8 cellular contexts compared by ENCODE assay signal in genomic region chr2:231394201-231395141, GRCh38. TPM values are rescaled to one million over a fixed set of nuclear protein-coding genes. Genes with fewer than 3 reads are reported as not detected.
DNase-seq lines count a peak whose midpoint lies in the region; ATAC-seq and TF ChIP-seq lines count a peak whose summit lies in the region.

No MANE protein-coding gene starts in this region.

- no peak overlapping the region for H3K27ac Mint-ChIP-seq in chondrocyte (ENCODE audit: unreplicated experiment)
- peak overlapping the region; percentile 98 for H3K27ac Mint-ChIP-seq in stimulated activated effector memory CD8-positive, alpha-beta T cell treated with anti-CD3 and anti-CD28 coated beads, Interleukin-12 subunit alpha, Interleukin-12 subunit beta, amount 100 ng/mL, for 72 hours

- ATAC-seq in GM21360 (IDR thresholded peaks at IDR 0.05; ENCODE audit: unreplicated experiment) (peak; percentile 50), HG03521 (IDR thresholded peaks at IDR 0.05; ENCODE audit: unreplicated experiment) (peak; percentile 43)
- no peak for ATAC-seq in stimulated activated effector memory CD8-positive, alpha-beta T cell treated with anti-CD3 and anti-CD28 coated beads, Interleukin-12 subunit alpha, Interleukin-12 subunit beta, amount 100 ng/mL, for 72 hours

- no peaks in the 10 kb centered on the region for H3K27me3 Mint-ChIP-seq in chondrocyte (ENCODE audit: low read depth)

- peak overlapping the region; percentile 65 for H3K4me3 Mint-ChIP-seq in chondrocyte (ENCODE audit: unreplicated experiment)
- H3K4me3 Mint-ChIP-seq in stimulated activated effector memory CD8-positive, alpha-beta T cell treated with anti-CD3 and anti-CD28 coated beads, Interleukin-12 subunit alpha, Interleukin-12 subunit beta, amount 100 ng/mL, for 72 hours, result peak overlapping the region; percentile 76

- H3K9me3 Mint-ChIP-seq in chondrocyte (ENCODE audit: low read depth), result no peaks in the 10 kb centered on the region
- no peaks in the 10 kb centered on the region for H3K9me3 Mint-ChIP-seq in stimulated activated effector memory CD8-positive, alpha-beta T cell treated with anti-CD3 and anti-CD28 coated beads, Interleukin-12 subunit alpha, Interleukin-12 subunit beta, amount 100 ng/mL, for 72 hours

- peaks cover 2% of the 10 kb centered on the region for H3K36me3 Mint-ChIP-seq in chondrocyte (ENCODE audit: low read depth)
- H3K36me3 Mint-ChIP-seq in stimulated activated effector memory CD8-positive, alpha-beta T cell treated with anti-CD3 and anti-CD28 coated beads, Interleukin-12 subunit alpha, Interleukin-12 subunit beta, amount 100 ng/mL, for 72 hours, result no peaks in the 10 kb centered on the region

- DNase-seq in chondrocyte (ENCODE audit: low spot score), result no peak
- no peak for DNase-seq in stimulated activated effector memory CD8-positive, alpha-beta T cell treated with anti-CD3 and anti-CD28 coated beads, Interleukin-12 subunit alpha, Interleukin-12 subunit beta, amount 100 ng/mL, for 72 hours (ENCODE audit: low spot score in 2 of 2)
- DNase-seq in midbrain (lab: John Stamatoyannopoulos, UW), result no peak
- DNase-seq in NCI-H524 (lab: John Stamatoyannopoulos, UW), result no peak
- DNase-seq in cerebellar nuclear complex (lab: John Stamatoyannopoulos, UW), result no peak

- peak; percentile 41 for TF ChIP-seq CTCF in chondrocyte (IDR thresholded peaks at IDR 0.05)

- TF ChIP-seq POLR2A in GM15510 (IDR thresholded peaks at IDR 0.05; ENCODE audit: borderline replicate concordance, extremely low read depth, insufficient read length), result peak; percentile 55

- H3K4me1 Mint-ChIP-seq in chondrocyte (ENCODE audit: low read depth), result peaks cover 8% of the 10 kb centered on the region
- peaks cover 41% of the 10 kb centered on the region for H3K4me1 Mint-ChIP-seq in stimulated activated effector memory CD8-positive, alpha-beta T cell treated with anti-CD3 and anti-CD28 coated beads, Interleukin-12 subunit alpha, Interleukin-12 subunit beta, amount 100 ng/mL, for 72 hours

RNA-seq across cellular contexts. Expression of gene B3GNT7, which starts 1.0 kb away (rescaled TPM):
- 1.7 to 1.9 TPM (median 1.8 TPM) in 3 replicates for total RNA-seq in chondrocyte
